Comparison of ENCODE assay signal across 35 cellular contexts in the genomic region with DNA sequence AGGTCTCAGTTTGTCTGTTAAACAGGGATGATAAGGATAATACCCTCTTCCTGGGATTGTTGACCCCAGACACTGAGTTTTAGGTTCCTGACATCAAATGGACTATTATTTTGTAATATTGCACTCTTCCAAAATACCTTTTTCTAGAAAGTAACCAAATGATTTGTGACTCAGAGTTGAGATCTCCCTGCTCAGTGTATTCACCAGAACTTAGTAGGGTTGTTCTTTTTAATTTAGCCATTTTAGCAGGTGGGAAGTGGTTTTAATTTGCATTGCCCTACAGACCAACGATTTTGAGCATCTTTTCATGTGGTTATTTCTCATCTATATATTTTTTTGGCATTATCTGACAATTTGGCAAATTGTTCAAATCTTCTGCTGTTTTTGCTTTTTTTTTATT.
"Had no signal": no experiment of that assay in that cellular context is flagged by ENCODE, and none has a peak within 500 bp of the region (broad histone marks: within the 10 kb centered on the region; RNA-seq: fewer than 3 reads in every experiment).

No MANE protein-coding gene starts in this region.

- DNase-seq: Kasumi-1, MG63, MM.1S, MV-4-11, NCI-H1048, NCI-H1092, NCI-H1092 treated with DMSO at 0.1 percent for 48 hours, NCI-H1105, NCI-H1105 treated with DMSO at 0.1 percent for 48 hours, NCI-H1417, NCI-H1417 treated with DMSO at 0.1 percent for 48 hours, NCI-H1436, NCI-H1436 treated with DMSO at 0.1 percent for 48 hours, NCI-H146, NCI-H1694, NCI-H1694 treated with DMSO at 0.1 percent for 48 hours, NCI-H187, NCI-H187 treated with DMSO at 0.1 percent for 48 hours, NCI-H1930, NCI-H2029, NCI-H2029 treated with DMSO at 0.1 percent for 48 hours, NCI-H2081, NCI-H2081 treated with DMSO at 0.1 percent for 48 hours, NCI-H2107, NCI-H2171, NCI-H2171 treated with DMSO at 0.1 percent for 48 hours, NCI-H2227 treated with DMSO at 0.1 percent for 48 hours, NCI-H226, NCI-H345, NCI-H446, NCI-H446 treated with DMSO at 0.1 percent for 48 hours, NCI-H510A, NCI-H510A treated with DMSO at 0.1 percent for 48 hours, NCI-H524, NCI-H524 treated with DMSO at 0.1 percent for 48 hours had no signal

- H3K36me3 ChIP-seq: MG63 had no signal

- H3K27me3 ChIP-seq: MG63 had no signal

- H3K4me3 ChIP-seq: MG63 had no signal
